Comparison of ENCODE assay signal across 1 cellular context in genomic region chr3:49411550-49411967, GRCh38.
A peak's percentile ranks its signal among the peaks of the same experiment; 100 is the strongest.
TF ChIP-seq lines count a peak whose summit lies in the region.

No MANE protein-coding gene starts in this region.

TF ChIP-seq in K562, 482 proteins besides CTCF, POLR2A, EP300 and RAD21 (continued from another document and continues in another):
- no peak for TF ChIP-seq TSHZ1 (CRISPR knock-in tag; IDR thresholded peaks at IDR 0.05)
- TF ChIP-seq HBP1 (CRISPR knock-in tag; IDR thresholded peaks at IDR 0.05) = no peak
- TF ChIP-seq CBX2 (IDR thresholded peaks at IDR 0.05; ENCODE audit: insufficient read depth, low read length, poor library complexity, severe bottlenecking) = no peak
- no peak for TF ChIP-seq ZNF644 (tag; IDR thresholded peaks at IDR 0.05; ENCODE audit: low read depth)
- peak; percentile 65 to 78; a peak in 2 of 4 replicates for TF ChIP-seq UBTF (IDR thresholded peaks at IDR 0.05; ENCODE audit: borderline replicate concordance in 1 of 2, low read depth in 2 of 2, low read length in 2 of 2)
- no peak for TF ChIP-seq TOE1 (IDR thresholded peaks at IDR 0.05; ENCODE audit: borderline replicate concordance)
- TF ChIP-seq TOE1 (CRISPR knock-in tag; IDR thresholded peaks at IDR 0.05; ENCODE audit: borderline replicate concordance, low read depth) = 0 out of 2 replicates have a peak, but pooled peaks have one; percentile 28
- no peak for TF ChIP-seq MBD1 (CRISPR knock-in tag; IDR thresholded peaks at IDR 0.05)
- no peak for TF ChIP-seq MCM2 (IDR thresholded peaks at IDR 0.05; ENCODE audit: low read depth)
- TF ChIP-seq ZNF316 (IDR thresholded peaks at IDR 0.05) = no peak
- no peak for TF ChIP-seq KDM4B (IDR thresholded peaks at IDR 0.05; ENCODE audit: borderline replicate concordance in 2 of 2, low read depth in 1 of 2)
- peak; percentile 32 to 71; a peak in 1 of 4 replicates for TF ChIP-seq SIN3A (IDR thresholded peaks at IDR 0.05; ENCODE audit: borderline replicate concordance in 2 of 2, control insufficient read depth in 1 of 2, low read depth in 2 of 2, low read length in 2 of 2)
- no peak for TF ChIP-seq ZNF785 (CRISPR knock-in tag; IDR thresholded peaks at IDR 0.05)
- TF ChIP-seq KDM1A (IDR thresholded peaks at IDR 0.05) = no peak
- no peak for TF ChIP-seq CC2D1A (IDR thresholded peaks at IDR 0.05)
- no peak for TF ChIP-seq ZBTB2 (IDR thresholded peaks at IDR 0.05)
- no peak for TF ChIP-seq E2F4 (CRISPR knock-in tag; IDR thresholded peaks at IDR 0.05; ENCODE audit: low read depth)
- no peak for TF ChIP-seq CREB3 (tag; conservative IDR thresholded peaks at IDR 0.05; ENCODE audit: low read depth)
- TF ChIP-seq FOXM1 (IDR thresholded peaks at IDR 0.05; ENCODE audit: low read depth) = no peak
- TF ChIP-seq FOXM1 (CRISPR knock-in tag; IDR thresholded peaks at IDR 0.05; ENCODE audit: low read depth) = no peak
- TF ChIP-seq HDAC6 (IDR thresholded peaks at IDR 0.05; ENCODE audit: low read depth, low read length) = no peak
- peak in 1 of 2 experiments; percentile 21 for TF ChIP-seq E2F6 (IDR thresholded peaks at IDR 0.05; ENCODE audit: borderline replicate concordance in 1 of 2, extremely low read depth in 1 of 2, insufficient read depth in 1 of 2, insufficient read length in 1 of 2, low read depth in 1 of 2, low read length in 1 of 2, poor library complexity in 1 of 2, severe bottlenecking in 1 of 2)
- no peak for TF ChIP-seq GMEB1 (CRISPR knock-in tag; IDR thresholded peaks at IDR 0.05)
- no peak for TF ChIP-seq SMC3 (conservative IDR thresholded peaks at IDR 0.05; ENCODE audit: insufficient read depth, low read depth, low read length)
- TF ChIP-seq IFI16 (CRISPR knock-in tag; IDR thresholded peaks at IDR 0.05) = no peak
- peak in 1 of 3 experiments; percentile 3 for TF ChIP-seq YY1 (IDR thresholded peaks at IDR 0.05; ENCODE audit: borderline replicate concordance in 1 of 3, control insufficient read depth in 1 of 3, extremely low read depth in 1 of 3, insufficient read depth in 3 of 3, insufficient read length in 1 of 3, insufficient replicate concordance in 2 of 3, low read depth in 1 of 3, low read length in 2 of 3)
- TF ChIP-seq PCBP2 (IDR thresholded peaks at IDR 0.05; ENCODE audit: low read depth, low read length, poor library complexity, severe bottlenecking) = no peak
- no peak for TF ChIP-seq CAMTA2 (CRISPR knock-in tag; conservative IDR thresholded peaks at IDR 0.05)
- TF ChIP-seq KDM2B (CRISPR knock-in tag; IDR thresholded peaks at IDR 0.05) = no peak
- 0 out of 2 replicates have a peak, but pooled peaks have one; percentile 49 for TF ChIP-seq ZNF511 (CRISPR knock-in tag; IDR thresholded peaks at IDR 0.05)
- no peak for TF ChIP-seq TBP (optimal IDR thresholded peaks at IDR 0.05; ENCODE audit: low read depth, low read length)
- no peak for TF ChIP-seq RUNX1 (IDR thresholded peaks at IDR 0.05; ENCODE audit: low read depth)
- TF ChIP-seq JUN (IDR thresholded peaks at IDR 0.05; ENCODE audit: borderline replicate concordance, low read depth, low read length) = no peak
- no peak for TF ChIP-seq JUN (CRISPR knock-in tag; IDR thresholded peaks at IDR 0.05; ENCODE audit: borderline replicate concordance)
- TF ChIP-seq PHF8 (IDR thresholded peaks at IDR 0.05; ENCODE audit: borderline replicate concordance, low read length) = peak; percentile 62; the same call in 1 of the 2 replicates
- TF ChIP-seq CBFA2T3 (IDR thresholded peaks at IDR 0.05) = no peak
- TF ChIP-seq DPF2 (IDR thresholded peaks at IDR 0.05) = no peak
- TF ChIP-seq GABPB2 (CRISPR knock-in tag; conservative IDR thresholded peaks at IDR 0.05) = no peak
- 0 out of 2 replicates have a peak, but pooled peaks have one; percentile 7 for TF ChIP-seq CTBP1 (IDR thresholded peaks at IDR 0.05; ENCODE audit: borderline replicate concordance)
- TF ChIP-seq SMARCA5 (IDR thresholded peaks at IDR 0.05) = no peak
- peak in 1 of 2 experiments; percentile 98; a peak in 2 of 4 replicates for TF ChIP-seq ZNF639 (CRISPR knock-in tag; conservative IDR thresholded peaks at IDR 0.05 in 1 of 2, IDR thresholded peaks at IDR 0.05 in 1 of 2)
- no peak for TF ChIP-seq POLR2AphosphoS2 (IDR thresholded peaks at IDR 0.05; ENCODE audit: low read length)
- no peak for TF ChIP-seq ZSCAN32 (CRISPR knock-in tag; IDR thresholded peaks at IDR 0.05)
- TF ChIP-seq DNMT1 (IDR thresholded peaks at IDR 0.05) = no peak
- TF ChIP-seq RBM15 (IDR thresholded peaks at IDR 0.05; ENCODE audit: insufficient read depth, low read length) = no peak
